ENCODE assay signal across 33 cellular contexts in genomic region chr7:87067788-87068187, GRCh38.
"Had no signal": no experiment of that assay in that cellular context is flagged by ENCODE, and none has a peak within 500 bp of the region (broad histone marks: within the 10 kb centered on the region; RNA-seq: fewer than 3 reads in every experiment).

No MANE protein-coding gene starts in this region.

- H3K27me3 ChIP-seq: adrenal gland, ascending aorta, body of pancreas, brain microvascular endothelial cell, breast epithelium, cardiac muscle cell had no signal

- ATAC-seq: activated naive CD4-positive, alpha-beta T cell treated with anti-CD3 and anti-CD28 coated beads, Interleukin-2, amount 50 U/mL, for 72 hours; activated naive CD8-positive, alpha-beta T cell treated with anti-CD3 and anti-CD28 coated beads, Interleukin-2, amount 50 U/mL, for 24 hours; activated T-cell treated with anti-CD3 and anti-CD28 coated beads, Interleukin-2, amount 50 U/mL, for 4 hours; activated T-cell treated with anti-CD3 and anti-CD28 coated beads, Interleukin-2, amount 50 U/mL, for 72 hours; activated T-helper 17 cell treated with anti-CD3 and anti-CD28 coated beads, Interleukin-2, amount 50 U/mL, for 72 hours; body of pancreas had no signal

- FAIRE-seq: astrocyte, bronchial epithelial cell had no signal

- H3K36me3 ChIP-seq: adrenal gland, ascending aorta, brain microvascular endothelial cell, breast epithelium, cardiac muscle cell had no signal

- H3K27ac ChIP-seq: adrenal gland, ascending aorta, body of pancreas, brain microvascular endothelial cell, breast epithelium, cardiac muscle cell had no signal

- H3K4me3 ChIP-seq: adrenal gland, ascending aorta, body of pancreas, breast epithelium, cardiac muscle cell had no signal

- H3K4me1 ChIP-seq: adrenal gland, ascending aorta, body of pancreas, breast epithelium had no signal

- DNase-seq: activated effector memory CD4-positive, alpha-beta T cell treated with anti-CD3 and anti-CD28 coated beads, Interleukin-2, amount 50 U/mL, for 16 hours; activated effector memory CD4-positive, alpha-beta T cell treated with Interleukin-2 at 50 U/mL for 16 hours; activated gamma-delta T cell; activated gamma-delta T cell treated with Interleukin-2 at 50 U/mL for 16 hours; activated naive CD4-positive, alpha-beta T cell; activated naive CD4-positive, alpha-beta T cell treated with anti-CD3 and anti-CD28 coated beads for 36 hours; activated naive CD4-positive, alpha-beta T cell treated with anti-CD3 and anti-CD28 coated beads, Interleukin-2, amount 10 ng/mL, durations not matched to agents 7 days and 5 days; activated naive CD4-positive, alpha-beta T cell treated with anti-CD3 and anti-CD28 coated beads, Interleukin-2, amount 50 U/mL, for 16 hours; activated naive CD4-positive, alpha-beta T cell treated with Interleukin-2 at 50 U/mL for 16 hours; activated naive CD8-positive, alpha-beta T cell treated with anti-CD3 and anti-CD28 coated beads for 36 hours; activated naive CD8-positive, alpha-beta T cell treated with anti-CD3 and anti-CD28 coated beads, Interleukin-2, amount 10 ng/mL, durations not matched to agents 7 days and 5 days; activated naive CD8-positive, alpha-beta T cell treated with anti-CD3 and anti-CD28 coated beads, Interleukin-2, amount 50 U/mL, for 24 hours; activated T-cell treated with anti-CD3 and anti-CD28 coated beads, Interleukin-2, amount 50 U/mL, for 24 hours; activated T-cell treated with anti-CD3 and anti-CD28 coated beads, Interleukin-2, amount 50 U/mL, for 4 hours; activated T-cell treated with anti-CD3 and anti-CD28 coated beads, Interleukin-2, amount 50 U/mL, for 48 hours; activated T-cell treated with anti-CD3 and anti-CD28 coated beads, Interleukin-2, amount 50 U/mL, for 72 hours; adrenal gland; amniotic stem cell; amygdala; anterior cingulate cortex; aorta; body of pancreas; brain microvascular endothelial cell; caudate nucleus; central memory CD4-positive, alpha-beta T cell; cerebellar nuclear complex had no signal

- H3K9me3 ChIP-seq: adrenal gland, ascending aorta, body of pancreas, breast epithelium had no signal
